Comparison of ENCODE assay signal across 19 cellular contexts in genomic region chr11:69972351-69972802, GRCh38.
DNase-seq lines count a peak whose midpoint lies in the region; ATAC-seq lines count a peak whose summit lies in the region.
"Had no signal": no experiment of that assay in that cellular context is flagged by ENCODE, and none has a peak within 500 bp of the region (broad histone marks: within the 10 kb centered on the region; RNA-seq: fewer than 3 reads in every experiment).

No MANE protein-coding gene starts in this region.

- H3K27me3 ChIP-seq in BLaER1 treated with 17β-estradiol and CSF1 and Interleukin-3, amounts not matched to agents 10 nM and 100 nM, result peaks cover 0 to 17% (median 0%) of the 10 kb centered on the region in 11 experiments; a peak in 6 of 22 replicates
- H3K27me3 ChIP-seq: neural progenitor cell, upper lobe of left lung had no signal

- peaks cover 25 to 31% of the 10 kb centered on the region in 2 donors for H3K27me3 Mint-ChIP-seq in effector memory CD8-positive, alpha-beta T cell

- H3K27ac Mint-ChIP-seq in effector memory CD8-positive, alpha-beta T cell, result no peak overlapping the region
- H3K27ac Mint-ChIP-seq: HFFc6, neural progenitor cell had no signal

- no peak overlapping the region for H3K4me3 Mint-ChIP-seq in effector memory CD8-positive, alpha-beta T cell
- H3K4me3 Mint-ChIP-seq: HFFc6, neural progenitor cell had no signal

- H3K27ac ChIP-seq in BLaER1 treated with 17β-estradiol and CSF1 and Interleukin-3, amounts not matched to agents 10 nM and 100 nM, result peak overlapping the region in 8 of 11 experiments; percentile 20 to 93 (median 74); a peak in 15 of 22 replicates
- H3K27ac ChIP-seq: left lung, neural progenitor cell, upper lobe of left lung had no signal

- peaks cover 12 to 96% (median 82%) of the 10 kb centered on the region in 10 experiments for H3K4me1 ChIP-seq in BLaER1 treated with 17β-estradiol and CSF1 and Interleukin-3, amounts not matched to agents 10 nM and 100 nM
- H3K4me1 ChIP-seq: neural progenitor cell had no signal

- no peaks in the 10 kb centered on the region for H3K36me3 ChIP-seq in BLaER1 treated with 17β-estradiol and CSF1 and Interleukin-3, amounts not matched to agents 10 nM and 100 nM
- H3K36me3 ChIP-seq: left lung, neural progenitor cell, upper lobe of left lung had no signal

- no peak overlapping the region for H3K4me3 ChIP-seq in BLaER1 treated with 17β-estradiol and CSF1 and Interleukin-3, amounts not matched to agents 10 nM and 100 nM
- H3K4me3 ChIP-seq: left lung, neural progenitor cell, upper lobe of left lung had no signal

- no peaks in the 10 kb centered on the region for H3K9me3 Mint-ChIP-seq in effector memory CD8-positive, alpha-beta T cell
- H3K9me3 Mint-ChIP-seq: HFFc6, neural progenitor cell had no signal

- no peaks in the 10 kb centered on the region for H4K20me1 ChIP-seq in BLaER1 treated with 17β-estradiol and CSF1 and Interleukin-3, amounts not matched to agents 10 nM and 100 nM

- peak overlapping the region; percentile 4 to 93 (median 78) for H3K4me2 ChIP-seq in BLaER1 treated with 17β-estradiol and CSF1 and Interleukin-3, amounts not matched to agents 10 nM and 100 nM
- H3K4me2 ChIP-seq: neural progenitor cell had no signal

- peak; percentile 32 for ATAC-seq in effector memory CD8-positive, alpha-beta T cell (replicated peaks)
- ATAC-seq: left lung had no signal

- no peaks in the 10 kb centered on the region for H3K36me3 Mint-ChIP-seq in effector memory CD8-positive, alpha-beta T cell (ENCODE audit: insufficient read depth)
- H3K36me3 Mint-ChIP-seq: neural progenitor cell had no signal

- DNase-seq in COR-L47 (lab: John Stamatoyannopoulos, UW), result peak; percentile 72
- DNase-seq in NCI-H748 treated with DMSO at 0.1 percent for 48 hours (lab: John Stamatoyannopoulos, UW), result peak; percentile 54
- DNase-seq in effector memory CD8-positive, alpha-beta T cell, result no peak
- DNase-seq in NCI-H774 (lab: John Stamatoyannopoulos, UW), result no peak
- DNase-seq in kidney glomerular epithelial cell (lab: John Stamatoyannopoulos, UW), result no peak
- DNase-seq in iPS-NIHi7 (ENCODE audit: extremely low spot score), result no peak
- DNase-seq in CD1c-positive myeloid dendritic cell (ENCODE audit: extremely low spot score), result no peak
- DNase-seq: activated CD4-positive, CD25-positive, alpha-beta regulatory T cell; activated T-cell treated with anti-CD3 and anti-CD28 coated beads, Interleukin-2, amount 50 U/mL, for 1 hour; anterior cingulate cortex; C1 segment of cervical spinal cord; HFFc6; left lung; MV-4-11; stimulated activated CD4-positive, alpha-beta T cell treated with anti-CD3 and anti-CD28 coated beads, Interleukin-1b, Interleukin-23, amount 100 ng/mL, for 48 hours; stimulated activated CD8-positive, alpha-beta memory T cell treated with anti-CD3 and anti-CD28 coated beads, Interleukin-4, amount 100 ng/mL, for 48 hours; upper lobe of left lung had no signal

- H3K9me3 ChIP-seq in BLaER1 treated with 17β-estradiol and CSF1 and Interleukin-3, amounts not matched to agents 10 nM and 100 nM (replicated peaks in 1 of 11), result no peaks in the 10 kb centered on the region; a peak in 1 of 22 replicates
- H3K9me3 ChIP-seq: left lung, upper lobe of left lung had no signal

- H3K4me1 Mint-ChIP-seq in effector memory CD8-positive, alpha-beta T cell (ENCODE audit: low read depth in 2 of 2), result peaks cover 3 to 4% of the 10 kb centered on the region in 2 donors

- H3K9ac ChIP-seq in BLaER1 treated with 17β-estradiol and CSF1 and Interleukin-3, amounts not matched to agents 10 nM and 100 nM, result peak overlapping the region in 6 of 11 experiments; percentile 3 to 78 (median 59); a peak in 9 of 22 replicates
- H3K9ac ChIP-seq: neural progenitor cell had no signal

Comparison
In these comparisons a context has a peak if more than half of its experiments do, and no peak if none do; other contexts are left out.
1. DNase-seq: peak in COR-L47 (single experiment) and NCI-H748 treated with DMSO at 0.1 percent for 48 hours (single experiment); none in effector memory CD8-positive, alpha-beta T cell (0 of 3), NCI-H774 (single experiment), kidney glomerular epithelial cell (single experiment), iPS-NIHi7 (single experiment) and CD1c-positive myeloid dendritic cell (single experiment).